ENCODE assay signal across 8 cellular contexts in the genomic region with DNA sequence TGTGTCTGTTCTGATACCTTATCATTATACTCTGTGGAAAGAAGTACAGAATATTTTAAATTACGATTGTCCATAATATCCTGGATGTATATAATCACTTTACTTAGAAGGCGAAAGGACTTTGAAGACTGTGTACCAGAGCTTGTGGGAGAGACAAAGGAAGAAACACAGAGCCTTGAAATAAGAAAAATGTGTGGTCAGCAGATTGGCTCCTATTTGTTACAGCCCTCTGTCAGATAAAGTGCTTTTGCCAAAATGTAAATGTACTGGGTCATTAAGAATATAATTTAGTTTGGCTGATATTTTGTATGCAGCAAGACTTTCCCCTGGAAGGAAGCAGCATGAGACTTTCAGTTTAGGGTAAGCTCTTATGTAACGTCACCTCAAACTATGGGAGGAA.
"Had no signal": no experiment of that assay in that cellular context is flagged by ENCODE, and none has a peak within 500 bp of the region (broad histone marks: within the 10 kb centered on the region; RNA-seq: fewer than 3 reads in every experiment).

No MANE protein-coding gene starts in this region.

- DNase-seq: GM23248, GOT3, H7, KG1 had no signal

- H3K9me3 ChIP-seq: HAP-1 had no signal

- H3K4me1 ChIP-seq: HAP-1 had no signal

- H3K4me3 ChIP-seq: GM23248, HAP-1, K562 had no signal

- FAIRE-seq: HTR-8/SVneo, K562 had no signal

- H3K36me3 ChIP-seq: HAP-1 had no signal

- H3K9ac ChIP-seq: GM23248 had no signal

- H2AFZ ChIP-seq: GM23248 had no signal

- ATAC-seq: HCT116, K562 had no signal

- H3K27ac ChIP-seq: GM23248 had no signal
